Comparison of ENCODE assay signal across 28 cellular contexts in the genomic region with DNA sequence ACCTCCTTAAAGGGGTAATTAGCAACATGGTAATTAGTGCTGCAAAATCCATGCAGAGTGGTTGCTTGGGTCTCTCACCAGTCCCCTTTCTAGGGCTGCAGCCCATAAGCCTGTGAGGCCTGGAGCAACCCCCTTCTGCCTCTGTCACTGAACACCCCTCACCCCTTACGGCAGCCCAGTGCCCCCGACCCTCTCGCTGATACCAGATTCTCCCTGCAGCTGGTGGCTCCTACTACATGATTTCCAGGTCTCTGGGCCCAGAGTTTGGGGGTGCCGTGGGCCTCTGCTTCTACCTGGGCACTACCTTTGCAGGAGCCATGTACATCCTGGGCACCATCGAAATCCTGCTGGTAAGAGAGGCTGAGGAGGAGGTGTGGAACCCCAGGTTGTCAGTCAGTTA. TPM values are rescaled to one million over a fixed set of nuclear protein-coding genes. Genes with fewer than 3 reads are reported as not detected.
DNase-seq lines count a peak whose midpoint lies in the region; ATAC-seq, FAIRE-seq and TF ChIP-seq lines count a peak whose summit lies in the region.
"Had no signal": no experiment of that assay in that cellular context is flagged by ENCODE, and none has a peak within 500 bp of the region (broad histone marks: within the 10 kb centered on the region; RNA-seq: fewer than 3 reads in every experiment).

No MANE protein-coding gene starts in this region.

- DNase-seq in RWPE2 (ENCODE audit: low spot score) (peak; percentile 71), kidney (peak; percentile 38), 8988T (no peak)
- DNase-seq in stimulated activated CD4-positive, alpha-beta T cell treated with anti-CD3 and anti-CD28 coated beads, Interleukin-15, amount 100 ng/mL, for 24 hours, result no peak
- DNase-seq: ACHN; BE2C; C1 segment of cervical spinal cord; CD4-positive, alpha-beta memory T cell; CD4-positive, CD25-positive, alpha-beta regulatory T cell; CD8-positive, alpha-beta memory T cell; COR-L47; DMS 273 treated with DMSO at 0.1 percent for 48 hours; DMS153; DMS53; DND-41; EL; GDM1 had no signal

- TF ChIP-seq CTCF in RWPE2 (IDR thresholded peaks at IDR 0.05; ENCODE audit: poor library complexity, severe bottlenecking), result no peak
- no peak for TF ChIP-seq CTCF in kidney (IDR thresholded peaks at IDR 0.05; ENCODE audit: borderline replicate concordance, extremely low read depth, insufficient read depth)

- no peaks in the 10 kb centered on the region for H3K4me1 ChIP-seq in RWPE2 (ENCODE audit: insufficient read depth, poor library complexity, severe bottlenecking)
- no peaks in the 10 kb centered on the region for H3K4me1 ChIP-seq in kidney (ENCODE audit: control insufficient read depth in 1 of 2, insufficient read depth in 1 of 2, low read depth in 1 of 2, low read length in 2 of 2)
- H3K4me1 ChIP-seq: BE2C, BLaER1 had no signal

- intact Hi-C loops in kidney (cut with DNase I), result no loop called here

- H3K27me3 ChIP-seq in RWPE2 (ENCODE audit: insufficient read depth, poor library complexity, severe bottlenecking), result peaks cover 35% of the 10 kb centered on the region

- no peak for ATAC-seq in RWPE2 (ENCODE audit: low read depth)
- ATAC-seq: GM12878 had no signal

- FAIRE-seq in kidney (lab: Jason Lieb, UNC), result no peak
- FAIRE-seq: A204.1, GM12878, GM12892, GM18507 had no signal

- H3K4me3 ChIP-seq in RWPE2 (ENCODE audit: severe bottlenecking) (no peak overlapping the region), kidney (ENCODE audit: low read length in 2 of 2) (no peak overlapping the region)
- H3K4me3 ChIP-seq: BLaER1, GM12878 had no signal

- H3K27ac ChIP-seq in RWPE2 (ENCODE audit: poor library complexity, severe bottlenecking) (no peak overlapping the region), kidney (ENCODE audit: low read depth in 2 of 2, low read length in 2 of 2) (no peak overlapping the region), temporal lobe (ENCODE audit: low read depth, low read length) (peak overlapping the region; percentile 39)
- H3K27ac ChIP-seq: 22Rv1, BLaER1 had no signal

- no peak overlapping the region for H3K9ac ChIP-seq in kidney (ENCODE audit: low read length in 2 of 2)
- H3K9ac ChIP-seq: BLaER1 had no signal

- no peaks in the 10 kb centered on the region for H3K9me3 ChIP-seq in RWPE2 (ENCODE audit: severe bottlenecking)
- H3K9me3 ChIP-seq in kidney (ENCODE audit: control insufficient read depth in 1 of 2, low read length in 2 of 2), result no peaks in the 10 kb centered on the region
- H3K9me3 ChIP-seq: BE2C, BLaER1 had no signal

- H3K36me3 ChIP-seq in RWPE2 (ENCODE audit: low read depth) (no peaks in the 10 kb centered on the region), kidney (ENCODE audit: control insufficient read depth in 1 of 2, insufficient read depth in 2 of 2, low read length in 2 of 2) (no peaks in the 10 kb centered on the region)
- H3K36me3 ChIP-seq: BE2C, BLaER1 had no signal

RNA-seq across cellular contexts. Expression of gene SLC12A5, which starts 8.0 kb away (rescaled TPM):
- total RNA-seq in kidney, result 2.0 TPM
- polyA plus RNA-seq in kidney (ENCODE audit: insufficient read depth, low read depth, low replicate concordance), result 2.5 TPM
- total RNA-seq in temporal lobe, result 17.2 TPM
- total RNA-seq: CD4-positive, alpha-beta memory T cell; CD4-positive, CD25-positive, alpha-beta regulatory T cell; CD8-positive, alpha-beta memory T cell; Daoy had no signal
- polyA plus RNA-seq: CD14-positive monocyte; CD4-positive, alpha-beta memory T cell; CD4-positive, CD25-positive, alpha-beta regulatory T cell; CD8-positive, alpha-beta memory T cell had no signal

RNA-seq across cellular contexts. Expression of gene MMP9, which starts 28.3 kb away (rescaled TPM):
- total RNA-seq in kidney (6.6 TPM), temporal lobe (0.25 TPM)
- not detected for polyA plus RNA-seq in kidney (ENCODE audit: insufficient read depth, low read depth, low replicate concordance)
- total RNA-seq: G401 had no signal
- polyA plus RNA-seq: AG04450; CD4-positive, alpha-beta memory T cell; CD4-positive, CD25-positive, alpha-beta regulatory T cell; CD8-positive, alpha-beta memory T cell had no signal

RNA-seq across cellular contexts. Expression of gene NCOA5, which starts 52.7 kb away (rescaled TPM):
- 28.3 TPM for total RNA-seq in kidney
- polyA plus RNA-seq in kidney (ENCODE audit: insufficient read depth, low read depth, low replicate concordance), result 15.4 TPM
- total RNA-seq in temporal lobe, result 21.6 TPM

Comparison
In these comparisons a context has a peak if more than half of its experiments do, and no peak if none do; other contexts are left out.
1. DNase-seq: peak in RWPE2 (single experiment) and kidney (single experiment); none in 8988T (single experiment) and stimulated activated CD4-positive, alpha-beta T cell treated with anti-CD3 and anti-CD28 coated beads, Interleukin-15, amount 100 ng/mL, for 24 hours (single experiment).